In genomic region chrX:11758400-11759171, GRCh38 we compare ENCODE assay signal across 8 cellular contexts. TPM values are rescaled to one million over a fixed set of nuclear protein-coding genes. Genes with fewer than 3 reads are reported as not detected.
DNase-seq lines count a peak whose midpoint lies in the region; ATAC-seq and TF ChIP-seq lines count a peak whose summit lies in the region.

No MANE protein-coding gene starts in this region.

- TF ChIP-seq POLR2A in Raji (IDR thresholded peaks at IDR 0.05; ENCODE audit: insufficient read depth, low read depth, low read length): peak; percentile 59

- H3K27me3 ChIP-seq in foreskin keratinocyte (no peaks in the 10 kb centered on the region), neuron (ENCODE audit: insufficient read depth, low read length) (peaks cover 9% of the 10 kb centered on the region), stomach smooth muscle (ENCODE audit: control insufficient read depth in 1 of 2, insufficient read depth in 2 of 2, low read length in 2 of 2) (peaks cover 0 to 3% of the 10 kb centered on the region in 2 donors)

- DNase-seq in DMS53 treated with DMSO at 0.1 percent for 48 hours (lab: John Stamatoyannopoulos, UW; ENCODE audit: unreplicated experiment) (peak; percentile 49), LNCaP clone FGC (ENCODE audit: low read depth) (no peak), foreskin keratinocyte (peak in 1 of 2 donors; percentile 48)
- DNase-seq in activated gamma-delta T cell treated with anti-CD3 and anti-CD28 coated beads, Interleukin-2, amount 50 U/mL, for 16 hours (ENCODE audit: low read depth): peak; percentile 79

- peak overlapping the region; percentile 73 to 74 for H3K9ac ChIP-seq in stomach smooth muscle (ENCODE audit: low read length in 2 of 2)

- peak overlapping the region; percentile 92 for H3K4me3 ChIP-seq in LNCaP clone FGC (ENCODE audit: low read depth, low read length)
- H3K4me3 ChIP-seq in neuron (ENCODE audit: low read length): peak overlapping the region; percentile 90
- H3K4me3 ChIP-seq in stomach smooth muscle (ENCODE audit: low read length in 2 of 2): peak overlapping the region; percentile 58 to 87

- ATAC-seq in GM21723 (IDR thresholded peaks at IDR 0.05; ENCODE audit: unreplicated experiment): peak; percentile 42
- ATAC-seq in foreskin keratinocyte: peak; percentile 76

- H3K27ac ChIP-seq in foreskin keratinocyte (peak overlapping the region; percentile 80), stomach smooth muscle (ENCODE audit: low read length) (peak overlapping the region; percentile 77)

- peak overlapping the region; percentile 84 for H2AFZ ChIP-seq in neuron (ENCODE audit: low read depth, low read length)

- peaks cover 10% of the 10 kb centered on the region for H3K36me3 ChIP-seq in neuron (ENCODE audit: insufficient read depth, low read length)
- H3K36me3 ChIP-seq in stomach smooth muscle (ENCODE audit: control insufficient read depth in 2 of 2, insufficient read depth in 2 of 2, low read length in 2 of 2): peaks cover 7 to 8% of the 10 kb centered on the region in 2 donors

- TF ChIP-seq CTCF in LNCaP clone FGC (IDR thresholded peaks at IDR 0.05; ENCODE audit: control insufficient read depth, extremely low read depth, insufficient read depth) (peak; percentile 54), foreskin keratinocyte (conservative IDR thresholded peaks at IDR 0.05) (peak; percentile 78)

- H3K9me3 ChIP-seq in neuron (ENCODE audit: low read length) (no peaks in the 10 kb centered on the region), stomach smooth muscle (ENCODE audit: control insufficient read depth in 2 of 2, low read length in 2 of 2) (no peaks in the 10 kb centered on the region)

- H3K4me1 ChIP-seq in foreskin keratinocyte: no peaks in the 10 kb centered on the region
- peaks cover 2% of the 10 kb centered on the region for H3K4me1 ChIP-seq in neuron (ENCODE audit: insufficient read depth, low read length)
- peaks cover 4% of the 10 kb centered on the region for H3K4me1 ChIP-seq in stomach smooth muscle (ENCODE audit: control insufficient read depth, insufficient read depth, low read length)

RNA-seq across cellular contexts. Expression of gene MSL3, which starts 0.5 kb away (rescaled TPM):
- 20.9 and 22.6 TPM in 2 replicates for total RNA-seq in foreskin keratinocyte
- polyA plus RNA-seq in foreskin keratinocyte: 15.6 and 16.1 TPM in 2 replicates
